Comparison of ENCODE assay signal across 26 cellular contexts in the genomic region with DNA sequence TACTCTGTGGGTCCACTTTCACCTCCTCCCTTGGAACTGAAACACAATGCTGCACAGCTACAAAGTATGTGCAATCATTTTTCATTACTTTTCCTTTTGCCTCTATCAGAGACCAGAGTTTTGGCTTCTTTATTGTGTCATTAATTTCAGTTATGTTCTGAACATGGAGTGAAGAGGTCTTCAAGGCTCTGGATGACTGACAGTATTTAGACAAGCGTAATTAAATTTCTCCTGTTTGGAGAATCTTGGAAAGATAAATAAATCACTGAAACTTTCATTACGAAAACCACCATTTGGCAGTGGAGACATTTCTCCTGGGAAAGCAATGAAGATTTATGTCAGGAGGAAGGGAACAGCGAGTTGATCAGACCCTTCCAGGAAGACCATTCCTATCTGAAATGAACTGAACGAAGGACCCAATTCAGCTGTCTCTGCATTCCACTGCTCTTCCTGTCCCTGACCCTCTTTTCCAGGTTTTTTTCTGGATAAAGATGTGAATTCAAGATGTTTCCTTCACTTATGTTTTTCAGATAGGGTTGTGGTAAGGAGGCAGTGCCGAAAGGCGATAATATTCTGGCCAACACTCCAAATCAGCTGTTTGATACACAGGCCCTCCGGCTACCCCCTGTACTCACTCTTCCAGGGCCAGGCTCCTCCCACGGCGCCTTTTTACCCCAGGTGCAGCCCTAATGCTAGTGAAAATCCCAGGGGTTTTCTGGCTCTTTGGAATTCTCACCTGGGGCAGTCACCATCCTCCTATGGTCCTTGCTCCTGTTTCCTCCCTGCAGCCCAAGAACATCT.
"Had no signal": no experiment of that assay in that cellular context is flagged by ENCODE, and none has a peak within 500 bp of the region (broad histone marks: within the 10 kb centered on the region; RNA-seq: fewer than 3 reads in every experiment).

No MANE protein-coding gene starts in this region.

- DNase-seq: activated CD4-positive, alpha-beta T cell treated with anti-CD3 and anti-CD28 coated beads for 4 hours; activated CD4-positive, alpha-beta T cell treated with anti-CD3 and anti-CD28 coated beads, Interleukin-2, amount 50 U/mL, for 48 hours; activated CD4-positive, CD25-positive, alpha-beta regulatory T cell; activated CD8-positive, alpha-beta memory T cell treated with anti-CD3 and anti-CD28 coated beads, Interleukin-2, amount 50 U/mL, for 48 hours; activated naive CD4-positive, alpha-beta T cell; activated T-cell treated with anti-CD3 and anti-CD28 coated beads, Interleukin-2, amount 50 U/mL, for 4 hours; adrenal gland; colonic mucosa; dorsolateral prefrontal cortex; effector memory CD8-positive, alpha-beta T cell; heart left ventricle; left colon; naive thymus-derived CD8-positive, alpha-beta T cell; stimulated activated CD4-positive, alpha-beta T cell treated with anti-CD3 and anti-CD28 coated beads, Interleukin-2, amount 100 ng/mL, for 24 hours; stimulated activated naive CD8-positive, alpha-beta T cell treated with anti-CD3 and anti-CD28 coated beads, Interleukin-15, amount 100 ng/mL, for 72 hours; tibial artery had no signal

- H3K4me1 ChIP-seq: adrenal gland, breast epithelium, colonic mucosa had no signal

- H3K9me3 Mint-ChIP-seq: stimulated activated effector memory CD8-positive, alpha-beta T cell treated with anti-CD3 and anti-CD28 coated beads, Interleukin-12 subunit alpha, Interleukin-12 subunit beta, amount 100 ng/mL, for 72 hours had no signal

- H3K27me3 ChIP-seq: adrenal gland, breast epithelium, colonic mucosa, esophagus muscularis mucosa, heart left ventricle, tibial artery had no signal

- H3K27me3 Mint-ChIP-seq: progenitor cell of endocrine pancreas had no signal

- ATAC-seq: activated T-cell treated with anti-CD3 and anti-CD28 coated beads, Interleukin-2, amount 50 U/mL, for 4 hours; effector memory CD8-positive, alpha-beta T cell; left colon; naive thymus-derived CD8-positive, alpha-beta T cell; stimulated activated effector memory CD8-positive, alpha-beta T cell treated with anti-CD3 and anti-CD28 coated beads, Interleukin-12 subunit alpha, Interleukin-12 subunit beta, amount 100 ng/mL, for 72 hours; stimulated activated naive CD8-positive, alpha-beta T cell treated with anti-CD3 and anti-CD28 coated beads, Interleukin-15, amount 100 ng/mL, for 72 hours had no signal

- H3K9me3 ChIP-seq: adrenal gland, colonic mucosa, tibial artery had no signal

- FAIRE-seq: frontal cortex, keratinocyte had no signal

- H3K4me3 Mint-ChIP-seq: activated naive CD8-positive, alpha-beta T cell; activated T-cell treated with anti-CD3 and anti-CD28 coated beads, Interleukin-2, amount 50 U/mL, for 4 hours; effector memory CD8-positive, alpha-beta T cell; mesothelial cell of epicardium; naive thymus-derived CD8-positive, alpha-beta T cell; stimulated activated effector memory CD8-positive, alpha-beta T cell treated with anti-CD3 and anti-CD28 coated beads, Interleukin-12 subunit alpha, Interleukin-12 subunit beta, amount 100 ng/mL, for 72 hours; stimulated activated naive CD8-positive, alpha-beta T cell treated with anti-CD3 and anti-CD28 coated beads, Interleukin-15, amount 100 ng/mL, for 72 hours had no signal

- H3K4me1 Mint-ChIP-seq: mesothelial cell of epicardium; naive thymus-derived CD8-positive, alpha-beta T cell; stimulated activated effector memory CD8-positive, alpha-beta T cell treated with anti-CD3 and anti-CD28 coated beads, Interleukin-12 subunit alpha, Interleukin-12 subunit beta, amount 100 ng/mL, for 72 hours; stimulated activated naive CD8-positive, alpha-beta T cell treated with anti-CD3 and anti-CD28 coated beads, Interleukin-15, amount 100 ng/mL, for 72 hours had no signal

- H3K36me3 Mint-ChIP-seq: activated naive CD8-positive, alpha-beta T cell; stimulated activated effector memory CD8-positive, alpha-beta T cell treated with anti-CD3 and anti-CD28 coated beads, Interleukin-12 subunit alpha, Interleukin-12 subunit beta, amount 100 ng/mL, for 72 hours had no signal

- H3K27ac Mint-ChIP-seq: activated naive CD8-positive, alpha-beta T cell; activated T-helper 2 cell treated with anti-CD3 and anti-CD28 coated beads, Interferon-gamma antibody, Interleukin-2, Interleukin-4, amounts not matched to agents 10 μg/mL and 5 μg/mL and 100 μg/mL, durations not matched to agents 14 hours and 24 hours and 36 hours; effector memory CD8-positive, alpha-beta T cell; mesothelial cell of epicardium; naive thymus-derived CD8-positive, alpha-beta T cell; progenitor cell of endocrine pancreas; stimulated activated effector memory CD8-positive, alpha-beta T cell treated with anti-CD3 and anti-CD28 coated beads, Interleukin-12 subunit alpha, Interleukin-12 subunit beta, amount 100 ng/mL, for 72 hours; stimulated activated naive CD8-positive, alpha-beta T cell treated with anti-CD3 and anti-CD28 coated beads, Interleukin-15, amount 100 ng/mL, for 72 hours had no signal

- H3K36me3 ChIP-seq: adrenal gland, breast epithelium, colonic mucosa, esophagus muscularis mucosa, heart left ventricle, tibial artery had no signal

- H3K4me3 ChIP-seq: adrenal gland, breast epithelium, colonic mucosa, dorsolateral prefrontal cortex, esophagus muscularis mucosa, heart left ventricle, skin epidermis, tibial artery had no signal

- H3K27ac ChIP-seq: breast epithelium, colonic mucosa, dorsolateral prefrontal cortex, esophagus muscularis mucosa, skin epidermis, tibial artery had no signal
